In genomic region chr7:103347507-103348267, GRCh38 we compare ENCODE assay signal across 8 cellular contexts. TPM values are rescaled to one million over a fixed set of nuclear protein-coding genes. Genes with fewer than 3 reads are reported as not detected.
A peak's percentile ranks its signal among the peaks of the same experiment; 100 is the strongest.
DNase-seq lines count a peak whose midpoint lies in the region; ATAC-seq and TF ChIP-seq lines count a peak whose summit lies in the region.

TSS of gene PSMC2 (plus strand) at chr7:103347643. CDS start at chr7:103347712, 69 bp downstream.

- BruUV-seq in PC-3 (replicated peaks; lab: Mats Ljungman, UMichigan): TSS peak; percentile 76

- TF ChIP-seq CTCF in PC-3 (conservative IDR thresholded peaks at IDR 0.05; ENCODE audit: low read depth, low read length): no peak
- no peak for TF ChIP-seq CTCF in epithelial cell of proximal tubule (conservative IDR thresholded peaks at IDR 0.05; ENCODE audit: low read depth, low read length)

- peaks cover 41% of the 10 kb centered on the region for H4K20me1 ChIP-seq in PC-3 (ENCODE audit: low read length)

- H3K27me3 ChIP-seq in PC-3 (ENCODE audit: low read length): no peaks in the 10 kb centered on the region

- peak within 1 kb of the TSS; percentile 90 for H3K4me2 ChIP-seq in PC-3 (ENCODE audit: low read length)

- CTCF ChIA-PET in PC-3 (lab: Charles Lee): interaction anchor here (0.6 kb wide), 1 partner anchor 199 kb away, joined by 4 read pairs; no protein-coding TSS in a partner anchor

- POLR2A ChIA-PET in PC-3 (lab: Charles Lee; ENCODE audit: unreplicated experiment): no interaction called here

- no peaks in the 10 kb centered on the region for H3F3A ChIP-seq in PC-3 (ENCODE audit: low read length, unreplicated experiment)

- peaks cover 7% of the 10 kb centered on the region; the same call in 1 of the 2 replicates for H3K36me3 ChIP-seq in PC-3 (ENCODE audit: low read depth, low read length)

- H3K4me3 ChIP-seq in Jurkat, Clone E6-1 (ENCODE audit: low read length): peak within 1 kb of the TSS; percentile 97
- peak within 1 kb of the TSS; percentile 83 for H3K4me3 ChIP-seq in PC-3 (ENCODE audit: low read length)
- peak within 1 kb of the TSS; percentile 74 for H3K4me3 ChIP-seq in epithelial cell of proximal tubule (ENCODE audit: low read depth, low read length)

- H3K9me3 ChIP-seq in PC-3 (ENCODE audit: low read length): no peaks in the 10 kb centered on the region

- H3K79me2 ChIP-seq in PC-3 (ENCODE audit: low read length): peaks cover 85% of the 10 kb centered on the region

- peak; percentile 73 for ATAC-seq in GM21717 (IDR thresholded peaks at IDR 0.05; ENCODE audit: unreplicated experiment)
- ATAC-seq in PC-3: peak; percentile 63

- intact Hi-C loops in PC-3 (cut with micrococcal nuclease): loop anchor here (1.0 to 10.0 kb wide), 4 partner anchors 40 to 203 kb away; partner anchors contain the start of gene NAPEPLD

- H3K4me1 ChIP-seq in PC-3 (ENCODE audit: insufficient read depth, low read length): peaks cover 39% of the 10 kb centered on the region

- H3K27ac ChIP-seq in PC-3 (ENCODE audit: low read length): peak within 1 kb of the TSS; percentile 86

- peak within 1 kb of the TSS; percentile 96 for H3K9ac ChIP-seq in PC-3 (ENCODE audit: low read length)

- no peaks in the 10 kb centered on the region for H3K9me2 ChIP-seq in PC-3 (replicated peaks; ENCODE audit: low read length)

- peak within 1 kb of the TSS; percentile 78 for H2AFZ ChIP-seq in PC-3 (ENCODE audit: low read length)

- peak; percentile 56 for DNase-seq in DMS153 treated with DMSO at 0.1 percent for 48 hours (lab: John Stamatoyannopoulos, UW; ENCODE audit: unreplicated experiment)
- DNase-seq in Jurkat, Clone E6-1 (ENCODE audit: low read depth, low spot score): peak; percentile 93
- peak; percentile 88 for DNase-seq in PC-3
- peak; percentile 72 for DNase-seq in activated T-cell treated with anti-CD3 and anti-CD28 coated beads for 48 hours (ENCODE audit: low read depth)
- peak; percentile 68 for DNase-seq in epithelial cell of proximal tubule (ENCODE audit: low read depth)
- DNase-seq in mucosa of gallbladder (ENCODE audit: low spot score): peak; percentile 87
- peak; percentile 68 for DNase-seq in stimulated activated CD8-positive, alpha-beta memory T cell treated with anti-CD3 and anti-CD28 coated beads, Interleukin-4, amount 100 ng/mL, for 24 hours (ENCODE audit: low read depth)

RNA-seq across cellular contexts. Expression of gene PSMC2, which starts in this region (rescaled TPM):
- 233 TPM for polyA plus RNA-seq in Jurkat, Clone E6-1 (2012; ENCODE audit: insufficient read depth, insufficient read length)
- total RNA-seq in PC-3 (2014; rRNA removed) (190 and 237 TPM in 2 replicates), epithelial cell of proximal tubule (124 and 195 TPM in 2 replicates), mucosa of gallbladder (92.8 TPM)

Comparison
In these comparisons a context has a peak if more than half of its experiments do, and no peak if none do; other contexts are left out.
1. Peak in every context shown above with its lines: DNase-seq, ATAC-seq, H3K4me3 ChIP-seq and H3K27ac ChIP-seq.